In genomic region chr11:114025329-114025907, GRCh38 we compare ENCODE assay signal across 18 cellular contexts. TPM values are rescaled to one million over a fixed set of nuclear protein-coding genes. Genes with fewer than 3 reads are reported as not detected.
DNase-seq lines count a peak whose midpoint lies in the region; ATAC-seq and TF ChIP-seq lines count a peak whose summit lies in the region.
"Had no signal": no experiment of that assay in that cellular context is flagged by ENCODE, and none has a peak within 500 bp of the region (broad histone marks: within the 10 kb centered on the region; RNA-seq: fewer than 3 reads in every experiment).

No MANE protein-coding gene starts in this region.

- H3K9me3 Mint-ChIP-seq in chondrocyte (ENCODE audit: low read depth) = no peaks in the 10 kb centered on the region
- H3K9me3 Mint-ChIP-seq: CD8-positive, alpha-beta T cell had no signal

- H3K36me3 ChIP-seq in thoracic aorta = no peaks in the 10 kb centered on the region
- H3K36me3 ChIP-seq: BLaER1 treated with 17β-estradiol and CSF1 and Interleukin-3, amounts not matched to agents 10 nM and 100 nM had no signal

- no peaks in the 10 kb centered on the region for H3K36me3 Mint-ChIP-seq in chondrocyte (ENCODE audit: low read depth)
- H3K36me3 Mint-ChIP-seq: CD8-positive, alpha-beta T cell had no signal

- H3K4me1 Mint-ChIP-seq in chondrocyte (ENCODE audit: low read depth) = peaks cover 16% of the 10 kb centered on the region

- H3K4me3 Mint-ChIP-seq in chondrocyte (ENCODE audit: unreplicated experiment) = no peak overlapping the region
- H3K4me3 Mint-ChIP-seq: CD8-positive, alpha-beta T cell had no signal

- peaks cover 11 to 26% of the 10 kb centered on the region in 2 donors for H3K4me1 ChIP-seq in thoracic aorta (ENCODE audit: control insufficient read depth in 1 of 2, low read depth in 2 of 2)
- H3K4me1 ChIP-seq: BLaER1 treated with 17β-estradiol and CSF1 and Interleukin-3, amounts not matched to agents 10 nM and 100 nM had no signal

- peak overlapping the region; percentile 79 for H3K27ac Mint-ChIP-seq in chondrocyte (ENCODE audit: unreplicated experiment)
- H3K27ac Mint-ChIP-seq: CD8-positive, alpha-beta T cell had no signal

- no peak overlapping the region for H3K4me3 ChIP-seq in thoracic aorta
- H3K4me3 ChIP-seq: BLaER1 treated with 17β-estradiol and CSF1 and Interleukin-3, amounts not matched to agents 10 nM and 100 nM had no signal

- H3K27me3 ChIP-seq in thoracic aorta (replicated peaks; ENCODE audit: insufficient read depth) = no peaks in the 10 kb centered on the region
- H3K27me3 ChIP-seq: BLaER1 treated with 17β-estradiol and CSF1 and Interleukin-3, amounts not matched to agents 10 nM and 100 nM had no signal

- TF ChIP-seq CTCF in chondrocyte (IDR thresholded peaks at IDR 0.05) (no peak), thoracic aorta (IDR thresholded peaks at IDR 0.05) (no peak)

- no peaks in the 10 kb centered on the region for H3K9me3 ChIP-seq in thoracic aorta
- H3K9me3 ChIP-seq: BLaER1 treated with 17β-estradiol and CSF1 and Interleukin-3, amounts not matched to agents 10 nM and 100 nM had no signal

- peaks cover 47% of the 10 kb centered on the region for H3K27me3 Mint-ChIP-seq in chondrocyte (ENCODE audit: low read depth)

- peak overlapping the region; percentile 0 to 69 for H3K27ac ChIP-seq in thoracic aorta
- H3K27ac ChIP-seq: BLaER1 treated with 17β-estradiol and CSF1 and Interleukin-3, amounts not matched to agents 10 nM and 100 nM had no signal

- ATAC-seq in thoracic aorta (ENCODE audit: insufficient number of reproducible peaks, low FRiP score, low read depth) = peak; percentile 61
- ATAC-seq in HG03520 (IDR thresholded peaks at IDR 0.05; ENCODE audit: unreplicated experiment) = no peak
- ATAC-seq: CD8-positive, alpha-beta T cell; PC-3 had no signal

- DNase-seq in amniotic epithelial cell (ENCODE audit: low read depth) = peak; percentile 17
- no peak for DNase-seq in chondrocyte (ENCODE audit: low spot score)
- peak; percentile 36 for DNase-seq in inferior parietal cortex (ENCODE audit: extremely low spot score)
- DNase-seq in thoracic aorta (ENCODE audit: low spot score) = no peak
- DNase-seq in HPDE6-E6E7 (ENCODE audit: extremely low spot score) = no peak
- DNase-seq in NCI-H526 treated with DMSO at 0.1 percent for 48 hours (lab: John Stamatoyannopoulos, UW) = no peak
- DNase-seq: Calu3; CD8-positive, alpha-beta T cell; KG1; NCI-H1417; NCI-H187; NCI-H2107; NCI-H510A; NCI-H774; PC-3; RPMI8226 had no signal

RNA-seq across cellular contexts. Expression of gene ZBTB16, which starts 34.1 kb away (rescaled TPM):
- total RNA-seq in chondrocyte (18.5 to 22.0 TPM (median 21.9 TPM) in 3 replicates), thoracic aorta (100 to 1,000 TPM; 314 to 545 TPM)
- total RNA-seq: Calu3, PC-3 had no signal

RNA-seq across cellular contexts. Expression of gene HTR3A, which starts 50.5 kb away (rescaled TPM):
- not detected in 3 replicates for total RNA-seq in chondrocyte
- total RNA-seq in thoracic aorta = not detected
- total RNA-seq: Calu3; CD8-positive, alpha-beta T cell; PC-3 had no signal

Comparison
In these comparisons a context has a peak if more than half of its experiments do, and no peak if none do; other contexts are left out.
1. DNase-seq: peak in amniotic epithelial cell (single experiment) and inferior parietal cortex (single experiment); none in chondrocyte (single experiment), thoracic aorta (single experiment), HPDE6-E6E7 (single experiment) and NCI-H526 treated with DMSO at 0.1 percent for 48 hours (single experiment).
2. RNA of gene ZBTB16, which starts 34.1 kb away (total RNA-seq): 314 to 545 TPM in thoracic aorta; 18.5 to 22.0 TPM in chondrocyte; every median in the first group is over 10 times any median in the second.